1 cellular context compared by ENCODE assay signal in genomic region chr11:2892215-2893020, GRCh38.
TF ChIP-seq lines count a peak whose summit lies in the region.

No MANE protein-coding gene starts in this region.

TF ChIP-seq in Ishikawa, 13 proteins besides CTCF, POLR2A, EP300 and RAD21 (continued from another document):
- peak; percentile 24; the same call in 1 of the 2 replicates for TF ChIP-seq MAX (IDR thresholded peaks at IDR 0.05)
- peak; percentile 33; the same call in 1 of the 2 replicates for TF ChIP-seq YY1 (IDR thresholded peaks at IDR 0.05; ENCODE audit: low read depth)
- no peak for TF ChIP-seq TAF1 (IDR thresholded peaks at IDR 0.05; ENCODE audit: low read depth)
